In the genomic region with DNA sequence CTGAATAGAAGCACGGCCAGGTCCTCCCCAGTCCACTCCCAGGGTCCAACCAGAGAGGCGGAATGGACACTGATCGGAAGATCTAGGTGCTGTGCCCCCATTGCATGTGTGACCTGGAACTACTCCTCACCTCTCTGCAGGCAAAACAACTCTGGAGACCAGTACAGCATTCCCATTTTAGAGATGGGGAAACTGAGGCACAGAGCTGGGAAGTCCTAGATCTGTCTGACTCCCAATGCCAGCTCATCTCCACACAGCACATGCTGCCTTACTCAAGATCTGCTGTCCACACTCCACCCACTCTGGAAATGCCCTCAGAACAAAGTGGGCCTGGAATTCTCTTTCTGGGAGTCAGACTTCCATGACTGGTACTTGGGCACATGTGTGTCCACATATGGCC, we compare ENCODE assay signal across 23 cellular contexts. TPM values are rescaled to one million over a fixed set of nuclear protein-coding genes. Genes with fewer than 3 reads are reported as not detected.
"Had no signal": no experiment of that assay in that cellular context is flagged by ENCODE, and none has a peak within 500 bp of the region (broad histone marks: within the 10 kb centered on the region; RNA-seq: fewer than 3 reads in every experiment).

No MANE protein-coding gene starts in this region.

- H3K36me3 Mint-ChIP-seq: activated naive CD4-positive, alpha-beta T cell treated with anti-CD3 and anti-CD28 coated beads, Interleukin-2, amount 50 U/mL, for 72 hours had no signal

- DNase-seq: activated CD4-positive, alpha-beta T cell treated with anti-CD3 and anti-CD28 coated beads for 4 hours; activated CD8-positive, alpha-beta memory T cell treated with anti-CD3 and anti-CD28 coated beads, Interleukin-2, amount 50 U/mL, for 48 hours; activated CD8-positive, alpha-beta T cell treated with anti-CD3 and anti-CD28 coated beads for 36 hours; activated naive CD8-positive, alpha-beta T cell treated with anti-CD3 and anti-CD28 coated beads, Interleukin-2, amount 50 U/mL, for 24 hours; activated T-cell treated with anti-CD3 and anti-CD28 coated beads, Interleukin-2, amount 50 U/mL, for 1 hour; amygdala; cerebellar nuclear complex; KG1; NCI-H1092 treated with DMSO at 0.1 percent for 48 hours; NCI-H1417 treated with DMSO at 0.1 percent for 48 hours; NCI-H1694; NCI-H2081; NCI-H510A treated with DMSO at 0.1 percent for 48 hours; NCI-H69; Peyer's patch; SHP77; SW 1271 had no signal

- H3K27ac Mint-ChIP-seq: activated CD8-positive, alpha-beta T cell treated with anti-CD3 and anti-CD28 coated beads for 36 hours; activated naive CD4-positive, alpha-beta T cell treated with anti-CD3 and anti-CD28 coated beads, Interleukin-2, amount 50 U/mL, for 72 hours had no signal

- H3K27ac ChIP-seq: Peyer's patch, SJSA1 had no signal

- H3K36me3 ChIP-seq: Peyer's patch, SJSA1 had no signal

- H3K4me3 Mint-ChIP-seq: activated CD8-positive, alpha-beta T cell treated with anti-CD3 and anti-CD28 coated beads for 36 hours; activated naive CD8-positive, alpha-beta T cell treated with anti-CD3 and anti-CD28 coated beads, Interleukin-2, amount 50 U/mL, for 24 hours; T-helper 1 cell treated with Interleukin-12 subunit alpha and Interleukin-12 subunit beta and Interleukin-4 antibody, amounts not matched to agents 30 μg/mL and 1 μg/mL, for 36 hours had no signal

- H3K9me3 Mint-ChIP-seq: activated CD8-positive, alpha-beta T cell treated with anti-CD3 and anti-CD28 coated beads for 36 hours; activated naive CD4-positive, alpha-beta T cell treated with anti-CD3 and anti-CD28 coated beads, Interleukin-2, amount 50 U/mL, for 72 hours; activated naive CD8-positive, alpha-beta T cell treated with anti-CD3 and anti-CD28 coated beads, Interleukin-2, amount 50 U/mL, for 24 hours; T-helper 1 cell treated with Interleukin-12 subunit alpha and Interleukin-12 subunit beta and Interleukin-4 antibody, amounts not matched to agents 30 μg/mL and 1 μg/mL, for 36 hours had no signal

- H3K9me3 ChIP-seq: Peyer's patch, SJSA1 had no signal

- H3K4me3 ChIP-seq: Peyer's patch, SJSA1 had no signal

RNA-seq across cellular contexts. Expression of a gene that starts 38.2 kb away (rescaled TPM):
- total RNA-seq: cardiac septum, LHCN-M2, M059J, Peyer's patch, SJSA1 had no signal
